ENCODE assay signal across 8 cellular contexts in genomic region chr7:149125189-149125863, GRCh38. TPM values are rescaled to one million over a fixed set of nuclear protein-coding genes. Genes with fewer than 3 reads are reported as not detected.
DNase-seq lines count a peak whose midpoint lies in the region; ATAC-seq and TF ChIP-seq lines count a peak whose summit lies in the region.

No MANE protein-coding gene starts in this region.

- H4K5ac ChIP-seq in H9 (ENCODE audit: insufficient read length, low read depth, low read length): no peak overlapping the region

- no CpG with 5 or more reads among the region's 21 CpGs for WGBS in H9 (ENCODE audit: extremely low coverage, insufficient read length, low lambda C conversion rate)
- 7% methylated on average over 21 of the region's 21 CpGs for WGBS in right cardiac atrium

- H2BK5ac ChIP-seq in H9 (ENCODE audit: insufficient read length, low read length): no peak overlapping the region

- no peak overlapping the region for H3T11ph ChIP-seq in H9 (ENCODE audit: low read length)

- H2AFZ ChIP-seq in H9 (ENCODE audit: low read length): no peak overlapping the region

- H2BK12ac ChIP-seq in H9 (ENCODE audit: insufficient read length, low read depth, low read length): no peak overlapping the region

- H3K9me3 ChIP-seq in H9 (ENCODE audit: control insufficient read depth, low read depth, low read length) (peaks cover 4% of the 10 kb centered on the region), right cardiac atrium (ENCODE audit: control insufficient read depth, low read length) (no peaks in the 10 kb centered on the region)

- DNase-seq in ACHN: peak; percentile 26
- no peak for DNase-seq in H9
- DNase-seq in WTC11 (ENCODE audit: low spot score): no peak
- DNase-seq in right cardiac atrium: no peak
- no peak for DNase-seq in DMS114 treated with DMSO at 0.1 percent for 48 hours (lab: John Stamatoyannopoulos, UW; ENCODE audit: unreplicated experiment)

- TF ChIP-seq CTCF in H9 (conservative IDR thresholded peaks at IDR 0.05) (no peak), WTC11 (IDR thresholded peaks at IDR 0.05) (no peak)

- peaks cover 5% of the 10 kb centered on the region for H3K79me1 ChIP-seq in H9 (ENCODE audit: insufficient read depth, low read depth, low read length, poor library complexity, severe bottlenecking)

- H3K4me1 Mint-ChIP-seq in H9: peaks cover 14 to 23% of the 10 kb centered on the region in 2 experiments
- H3K4me1 Mint-ChIP-seq in WTC11: peaks cover 23% of the 10 kb centered on the region

- ATAC-seq in WTC11 (peak; percentile 29), right cardiac atrium (no peak), GM19463 (IDR thresholded peaks at IDR 0.05; ENCODE audit: unreplicated experiment) (no peak), GM21576 (IDR thresholded peaks at IDR 0.05; ENCODE audit: unreplicated experiment) (no peak)

- no peaks in the 10 kb centered on the region for H3K27me3 Mint-ChIP-seq in H9 (ENCODE audit: low read depth)
- H3K27me3 Mint-ChIP-seq in WTC11 (ENCODE audit: low read depth): no peaks in the 10 kb centered on the region

- H3K79me2 ChIP-seq in H9 (ENCODE audit: insufficient read depth, low read length): peaks cover 5% of the 10 kb centered on the region; the same call in 1 of the 2 replicates

- H3K9me3 Mint-ChIP-seq in H9 (peaks cover 9 to 13% of the 10 kb centered on the region in 2 experiments), WTC11 (peaks cover 11% of the 10 kb centered on the region; the same call in 1 of the 2 replicates)

- POLR2A ChIA-PET in WTC11 (lab: Charles Lee): interaction anchor here (0.6 to 4.2 kb wide), 4 partner anchors 8 to 56 kb away, joined by 3 to 35 read pairs (median 4); partner anchors contain the start of gene ZNF398

- H3K23ac ChIP-seq in H9 (ENCODE audit: insufficient read length, low read depth, low read length): no peak overlapping the region

- in situ Hi-C loops in ACHN (cut with HindIII; ENCODE audit: low pct_ligation_motif_present, low pct_unique_long_range_greater_than_20kb, low sequenced_read_pairs): no loop called here

- H3K23me2 ChIP-seq in H9 (ENCODE audit: insufficient read length, low read depth, low read length, poor library complexity, severe bottlenecking): peaks cover 10% of the 10 kb centered on the region

- peaks cover 18 to 30% (median 20%) of the 10 kb centered on the region in 3 experiments for H3K36me3 Mint-ChIP-seq in H9 (ENCODE audit: insufficient read depth in 1 of 3, low read depth in 3 of 3)
- H3K36me3 Mint-ChIP-seq in WTC11: peaks cover 20% of the 10 kb centered on the region

- no peak overlapping the region for H3K4ac ChIP-seq in H9 (ENCODE audit: low read depth, low read length)

- peak overlapping the region; percentile 91 for H3K14ac ChIP-seq in H9 (ENCODE audit: insufficient read depth, low read length)

- no peak overlapping the region for H4K8ac ChIP-seq in H9 (replicated peaks; ENCODE audit: insufficient read length, low read depth, low read length)

- peak overlapping the region; percentile 85 for H3K18ac ChIP-seq in H9 (ENCODE audit: insufficient read length, low read depth, low read length)

- H3K27ac Mint-ChIP-seq in H9 (peak overlapping the region; percentile 84 to 98 (median 85)), WTC11 (peak overlapping the region; percentile 96)

- H2BK15ac ChIP-seq in H9 (ENCODE audit: low read depth, low read length): 0 out of 2 replicates have a peak overlapping the region, but pooled peaks have one; percentile 7

- CTCF ChIA-PET in WTC11 (lab: Charles Lee): interaction anchor here (0.5 to 4.0 kb wide), 12 partner anchors 10 to 141 kb away, joined by 3 to 40 read pairs (median 3); partner anchors contain the start of genes ZNF398 and ZNF786

- no peaks in the 10 kb centered on the region for H4K20me1 ChIP-seq in H9 (ENCODE audit: control insufficient read depth, insufficient read depth, insufficient read length)

- no peaks in the 10 kb centered on the region; the same call in 1 of the 2 replicates for H3K4me1 ChIP-seq in H9 (ENCODE audit: insufficient read depth, low read length)
- H3K4me1 ChIP-seq in right cardiac atrium (ENCODE audit: control insufficient read depth, insufficient read depth, low read length): no peaks in the 10 kb centered on the region

- no peak overlapping the region for H3K56ac ChIP-seq in H9 (ENCODE audit: insufficient read length, low read depth, low read length)

- peak overlapping the region; percentile 97 for H3K9ac ChIP-seq in H9 (ENCODE audit: extremely low read depth, insufficient read length, low read length)

- no peak overlapping the region for H4K91ac ChIP-seq in H9 (ENCODE audit: insufficient read length, low read depth, low read length)

- H2BK20ac ChIP-seq in H9 (ENCODE audit: low read depth, low read length, poor library complexity, severe bottlenecking): no peak overlapping the region

- intact Hi-C loops in right cardiac atrium (cut with DNase I): no loop called here

- peak overlapping the region; percentile 98 to 99 for H3K4me3 Mint-ChIP-seq in H9
- H3K4me3 Mint-ChIP-seq in WTC11: peak overlapping the region; percentile 100

- H3K4me3 ChIP-seq in right cardiac atrium (ENCODE audit: low read length) (peak overlapping the region; percentile 45), skin epidermis (peak overlapping the region; percentile 73 to 98 (median 86))

- H3K4me2 ChIP-seq in H9 (ENCODE audit: insufficient read depth, insufficient read length, low read length): peak overlapping the region; percentile 99

- H2BK120ac ChIP-seq in H9 (ENCODE audit: low read depth, low read length, poor library complexity, severe bottlenecking): no peak overlapping the region

- H3K27ac ChIP-seq in H9 (ENCODE audit: insufficient read length, low read depth, low read length): no peak overlapping the region
- peak overlapping the region; percentile 71 for H3K27ac ChIP-seq in right cardiac atrium (ENCODE audit: low read length)
- peak overlapping the region; percentile 83 to 100 (median 98) for H3K27ac ChIP-seq in skin epidermis

- H3K27me3 ChIP-seq in H9 (ENCODE audit: insufficient read depth, low read length): no peaks in the 10 kb centered on the region
- no peaks in the 10 kb centered on the region for H3K27me3 ChIP-seq in right cardiac atrium (ENCODE audit: control insufficient read depth, insufficient read depth)

- no peak overlapping the region for H2AK5ac ChIP-seq in H9 (ENCODE audit: insufficient read length, low read length)

TF ChIP-seq in WTC11, 78 proteins besides CTCF, POLR2A, EP300 and RAD21:
- TF ChIP-seq MLX (CRISPR knock-in tag; IDR thresholded peaks at IDR 0.05): no peak
- no peak for TF ChIP-seq IRF2 (CRISPR knock-in tag; IDR thresholded peaks at IDR 0.05; ENCODE audit: borderline replicate concordance, low read depth)
- TF ChIP-seq EMX1 (CRISPR knock-in tag; IDR thresholded peaks at IDR 0.05): peak; percentile 9; the same call in 1 of the 2 replicates
- TF ChIP-seq OVOL2 (CRISPR knock-in tag; IDR thresholded peaks at IDR 0.05; ENCODE audit: borderline replicate concordance): no peak

RNA-seq across cellular contexts. Expression of gene ZNF425, which starts 0.8 kb away (rescaled TPM):
- total RNA-seq in H9 (2021) (5.3 and 5.4 TPM in 2 replicates), WTC11 (2021) (3.8 to 5.8 TPM (median 4.9 TPM) in 3 replicates), right cardiac atrium (under 1 TPM; 0.72 to 0.99 (median 0.81) TPM)
- 0.50 TPM for polyA plus RNA-seq in right cardiac atrium

RNA-seq across cellular contexts. Expression of gene ZNF398, which starts 21.9 kb away (rescaled TPM):
- total RNA-seq in H9 (2021) (62.1 and 62.4 TPM in 2 replicates), WTC11 (2021) (57.8 to 63.2 TPM (median 58.9 TPM) in 3 replicates), right cardiac atrium (10 to 100 TPM in 1 of 4 donors, 1 to 10 TPM in 3; 7.6 to 10.3 (median 8.7) TPM)
- 2.5 TPM for polyA plus RNA-seq in right cardiac atrium

RNA-seq across cellular contexts. Expression of gene ZNF786, which starts 34.8 kb away (rescaled TPM):
- total RNA-seq in H9 (2021) (24.1 and 25.1 TPM in 2 replicates), WTC11 (2021) (11.4 to 13.0 TPM (median 11.8 TPM) in 3 replicates), right cardiac atrium (1 to 10 TPM; 2.5 to 4.1 (median 3.3) TPM)
- polyA plus RNA-seq in right cardiac atrium: 2.1 TPM
